8 cellular contexts compared by ENCODE assay signal in the genomic region with DNA sequence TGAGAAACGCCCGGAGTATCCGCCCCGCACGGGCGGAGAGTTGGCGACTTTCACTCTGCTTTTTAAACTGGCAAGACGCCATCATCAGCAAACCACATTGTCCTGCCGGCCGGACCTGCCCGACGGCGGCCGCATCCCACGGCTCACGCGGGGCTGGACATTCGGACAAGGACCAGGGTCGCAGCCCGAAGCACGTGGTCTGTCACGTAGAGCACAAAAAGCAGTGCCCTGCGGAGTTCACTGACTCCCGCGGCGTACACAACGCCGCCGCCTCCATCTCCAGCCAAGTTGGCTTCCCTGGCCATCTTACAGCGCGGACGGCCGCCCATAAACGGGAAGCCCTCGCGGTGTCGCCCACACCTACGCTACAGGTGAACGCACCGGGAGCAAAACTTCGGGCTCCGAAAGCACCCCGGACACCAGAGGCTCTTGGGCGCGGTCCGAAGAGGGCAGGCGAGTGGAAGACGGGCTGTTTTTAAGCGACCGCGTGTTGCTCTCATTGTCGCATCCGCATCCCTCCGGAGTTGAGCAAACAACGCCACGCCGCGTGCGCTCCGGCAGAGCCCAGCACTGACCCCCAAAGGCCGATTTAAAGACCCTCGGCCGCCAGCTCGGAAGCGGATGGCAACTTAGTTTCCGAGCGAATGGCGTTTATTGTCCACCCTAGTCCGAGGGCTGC. TPM values are rescaled to one million over a fixed set of nuclear protein-coding genes. Genes with fewer than 3 reads are reported as not detected.
DNase-seq lines count a peak whose midpoint lies in the region; ATAC-seq and TF ChIP-seq lines count a peak whose summit lies in the region.

No MANE protein-coding gene starts in this region.

- H3K27ac ChIP-seq in right lobe of liver = peak overlapping the region; percentile 88 to 92 (median 90)

- TF ChIP-seq POLR2A in right lobe of liver (IDR thresholded peaks at IDR 0.05) = peak; percentile 52

- no peaks in the 10 kb centered on the region for H3K4me1 ChIP-seq in right lobe of liver

- peaks cover 33% of the 10 kb centered on the region for H3K4me1 Mint-ChIP-seq in CD14-positive monocyte
- peaks cover 29% of the 10 kb centered on the region for H3K4me1 Mint-ChIP-seq in dendritic cell treated with granulocyte-macrophage colony-stimulating factor and Interleukin-4, amounts not matched to agents 40 ng/mL and 50 ng/mL, for 4 days (ENCODE audit: low read depth)

- no peaks in the 10 kb centered on the region for H3K27me3 ChIP-seq in right lobe of liver

- peak; percentile 46 for DNase-seq in CD14-positive monocyte (ENCODE audit: low spot score)
- DNase-seq in NCI-H1694 treated with DMSO at 0.1 percent for 48 hours (lab: John Stamatoyannopoulos, UW) = peak; percentile 37
- DNase-seq in activated CD4-positive, alpha-beta T cell treated with anti-CD3 and anti-CD28 coated beads for 4 hours = peak; percentile 47 to 51
- DNase-seq in right lobe of liver = peak; percentile 72 to 83 (median 80)
- DNase-seq in stimulated activated CD4-positive, alpha-beta T cell treated with anti-CD3 and anti-CD28 coated beads, Interleukin-4, amount 100 ng/mL, for 48 hours (ENCODE audit: low read depth in 2 of 2) = peak; percentile 25 to 31

- peak overlapping the region; percentile 99 for H3K4me3 Mint-ChIP-seq in CD14-positive monocyte
- H3K4me3 Mint-ChIP-seq in dendritic cell treated with granulocyte-macrophage colony-stimulating factor and Interleukin-4, amounts not matched to agents 40 ng/mL and 50 ng/mL, for 4 days = peak overlapping the region; percentile 97

- ATAC-seq in GM21576 (IDR thresholded peaks at IDR 0.05; ENCODE audit: unreplicated experiment) = peak; percentile 2
- ATAC-seq in right lobe of liver = peak; percentile 36 to 57 (median 52)
- no peak for ATAC-seq in HG03571 (IDR thresholded peaks at IDR 0.05; ENCODE audit: unreplicated experiment)

- peak overlapping the region; percentile 87 to 94 (median 91) for H3K27ac Mint-ChIP-seq in CD14-positive monocyte
- peak overlapping the region; percentile 91 for H3K27ac Mint-ChIP-seq in dendritic cell treated with granulocyte-macrophage colony-stimulating factor and Interleukin-4, amounts not matched to agents 40 ng/mL and 50 ng/mL, for 4 days

- H3K9me3 Mint-ChIP-seq in CD14-positive monocyte = no peaks in the 10 kb centered on the region
- H3K9me3 Mint-ChIP-seq in dendritic cell treated with granulocyte-macrophage colony-stimulating factor and Interleukin-4, amounts not matched to agents 40 ng/mL and 50 ng/mL, for 4 days = no peaks in the 10 kb centered on the region

- peaks cover 0 to 2% (median 0%) of the 10 kb centered on the region in 3 donors for H3K27me3 Mint-ChIP-seq in CD14-positive monocyte (ENCODE audit: low read depth in 3 of 3)
- H3K27me3 Mint-ChIP-seq in dendritic cell treated with granulocyte-macrophage colony-stimulating factor and Interleukin-4, amounts not matched to agents 40 ng/mL and 50 ng/mL, for 4 days = peaks cover 2% of the 10 kb centered on the region

- WGBS in right lobe of liver (ENCODE audit: insufficient coverage, low coverage, low lambda C conversion rate, missing lambda C conversion rate) = 0% methylated on average over 17 of the region's 69 CpGs

- H3K4me3 ChIP-seq in right lobe of liver = peak overlapping the region; percentile 58 to 80 (median 72)

- no peaks in the 10 kb centered on the region for H3K36me3 Mint-ChIP-seq in CD14-positive monocyte
- peaks cover 9% of the 10 kb centered on the region for H3K36me3 Mint-ChIP-seq in dendritic cell treated with granulocyte-macrophage colony-stimulating factor and Interleukin-4, amounts not matched to agents 40 ng/mL and 50 ng/mL, for 4 days (ENCODE audit: low read depth)

- intact Hi-C loops in CD14-positive monocyte (cut with micrococcal nuclease) = loop anchor here in 1 of 2 donors (10.0 kb wide), 1 partner anchor 330 kb away; a partner anchor contains a TSS
- intact Hi-C loops in dendritic cell treated with granulocyte-macrophage colony-stimulating factor and Interleukin-4, amounts not matched to agents 40 ng/mL and 50 ng/mL, for 4 days (cut with micrococcal nuclease) = loop anchor here (5.0 kb wide), 1 partner anchor 1352 kb away; a partner anchor contains a TSS
- intact Hi-C loops in right lobe of liver (cut with DNase I) = no loop called here

- TF ChIP-seq CTCF in CD14-positive monocyte (IDR thresholded peaks at IDR 0.05) (no peak), right lobe of liver (IDR thresholded peaks at IDR 0.05) (no peak)

- H3K9me3 ChIP-seq in right lobe of liver = no peaks in the 10 kb centered on the region

- H3K36me3 ChIP-seq in right lobe of liver = no peaks in the 10 kb centered on the region

RNA-seq across cellular contexts. Expression of a gene that starts 1.0 kb away (rescaled TPM):
- 10 to 100 TPM; 20.1 to 20.2 TPM for polyA plus RNA-seq in CD14-positive monocyte
- 10 to 100 TPM in 2 of 6 experiments, 1 to 10 TPM in 4; 1.6 to 21.9 (median 8.2) TPM for total RNA-seq in right lobe of liver

Comparison
In these comparisons a context has a peak if more than half of its experiments do, and no peak if none do; other contexts are left out.
1. DNase-seq: peak in every context shown above with its lines; median percentile 80 in right lobe of liver; 49 in activated CD4-positive, alpha-beta T cell treated with anti-CD3 and anti-CD28 coated beads for 4 hours; 46 in CD14-positive monocyte; 37 in NCI-H1694 treated with DMSO at 0.1 percent for 48 hours; 28 in stimulated activated CD4-positive, alpha-beta T cell treated with anti-CD3 and anti-CD28 coated beads, Interleukin-4, amount 100 ng/mL, for 48 hours.